ENCODE assay signal across 8 cellular contexts in genomic region chr1:145465405-145466144, GRCh38. TPM values are rescaled to one million over a fixed set of nuclear protein-coding genes. Genes with fewer than 3 reads are reported as not detected.
A peak's percentile ranks its signal among the peaks of the same experiment; 100 is the strongest.
DNase-seq lines count a peak whose midpoint lies in the region; ATAC-seq and TF ChIP-seq lines count a peak whose summit lies in the region.
"Not testable (repeated sequence)": the region's sequence is repeated elsewhere in the genome, so short reads cannot be mapped to it uniquely, and the experiment has no call there.

No MANE protein-coding gene starts in this region.

- WGBS in lung, 2 donors, result 1% methylated on average over 18 of the region's 35 CpGs

- peak overlapping the region; percentile 33 for H3K27ac ChIP-seq in CD4-positive, CD25-positive, alpha-beta regulatory T cell (ENCODE audit: insufficient read depth, low read length, poor library complexity, severe bottlenecking)
- H3K27ac ChIP-seq in lung (ENCODE audit: low read depth in 1 of 2, low read length in 1 of 2), result not testable (repeated sequence)

- peak; percentile 77 to 85 for ATAC-seq in CD4-positive, CD25-positive, alpha-beta regulatory T cell (ENCODE audit: low read depth in 2 of 2)
- ATAC-seq in GM19397 (IDR thresholded peaks at IDR 0.05; ENCODE audit: unreplicated experiment) (peak; percentile 72), HG03460 (IDR thresholded peaks at IDR 0.05; ENCODE audit: unreplicated experiment) (peak; percentile 87), lung (ENCODE audit: insufficient read depth, low FRiP score) (peak; percentile 83)

- peaks cover 13% of the 10 kb centered on the region for H3K27me3 Mint-ChIP-seq in CD4-positive, CD25-positive, alpha-beta regulatory T cell

- not testable (repeated sequence) for H3K4me1 ChIP-seq in CD4-positive, CD25-positive, alpha-beta regulatory T cell (ENCODE audit: control insufficient read depth, insufficient read depth, low read length, poor library complexity, severe bottlenecking); lung (ENCODE audit: control insufficient read depth in 2 of 2, insufficient read depth in 2 of 2, low read length in 2 of 2)

- peak overlapping the region; percentile 88 to 95 (median 92) for H3K4me3 Mint-ChIP-seq in CD4-positive, CD25-positive, alpha-beta regulatory T cell

- TF ChIP-seq CTCF in lung (IDR thresholded peaks at IDR 0.05; ENCODE audit: control extremely low read depth, extremely low read depth), result not testable (repeated sequence)

- H3K4me3 ChIP-seq in CD4-positive, CD25-positive, alpha-beta regulatory T cell (ENCODE audit: low read depth, low read length), result peak overlapping the region; percentile 82
- peak overlapping the region; percentile 16 for H3K4me3 ChIP-seq in lung

- not testable (repeated sequence) for H3K9me3 Mint-ChIP-seq in CD4-positive, CD25-positive, alpha-beta regulatory T cell

- H3K27me3 ChIP-seq in CD4-positive, CD25-positive, alpha-beta regulatory T cell (ENCODE audit: control insufficient read depth, insufficient read depth, low read length); lung (ENCODE audit: control insufficient read depth, insufficient read depth): not testable (repeated sequence)

- H3K36me3 ChIP-seq in CD4-positive, CD25-positive, alpha-beta regulatory T cell (ENCODE audit: control insufficient read depth, insufficient read depth, low read length); lung (ENCODE audit: control insufficient read depth in 2 of 2, insufficient read depth in 2 of 2, low read length in 2 of 2): not testable (repeated sequence)

- DNase-seq in CD4-positive, CD25-positive, alpha-beta regulatory T cell, result peak; percentile 54 to 88 (median 72)
- DNase-seq in NCI-H748 (lab: John Stamatoyannopoulos, UW; ENCODE audit: unreplicated experiment) (peak; percentile 97), dermis microvascular lymphatic vessel endothelial cell (ENCODE audit: low read depth in 2 of 2) (peak; percentile 24 to 67), lung (ENCODE audit: low spot score) (peak; percentile 82)
- peak; percentile 84 to 89 for DNase-seq in activated CD4-positive, alpha-beta T cell treated with anti-CD3 and anti-CD28 coated beads, Interleukin-2, amount 50 U/mL, for 48 hours
- peak; percentile 77 to 80 for DNase-seq in stimulated activated CD4-positive, alpha-beta T cell treated with anti-CD3 and anti-CD28 coated beads, Interleukin-4, amount 100 ng/mL, for 48 hours (ENCODE audit: low read depth in 2 of 2)

- H3K27ac Mint-ChIP-seq in CD4-positive, CD25-positive, alpha-beta regulatory T cell, result peak overlapping the region; percentile 93 to 98 (median 95)

- H3K9me3 ChIP-seq in CD4-positive, CD25-positive, alpha-beta regulatory T cell (ENCODE audit: control insufficient read depth in 2 of 2, low read length in 2 of 2); lung (ENCODE audit: control insufficient read depth in 2 of 2, insufficient read depth in 1 of 2, low read length in 1 of 2): not testable (repeated sequence)

- H3K36me3 Mint-ChIP-seq in CD4-positive, CD25-positive, alpha-beta regulatory T cell, result not testable (repeated sequence)

- not testable (repeated sequence) for H3K4me1 Mint-ChIP-seq in CD4-positive, CD25-positive, alpha-beta regulatory T cell

RNA-seq across cellular contexts. Expression of gene NBPF20, which starts 40.2 kb away (rescaled TPM):
- 9.0 TPM for total RNA-seq in CD4-positive, CD25-positive, alpha-beta regulatory T cell
- under 1 TPM; 0.10 to 0.45 (median 0.35) TPM for polyA plus RNA-seq in CD4-positive, CD25-positive, alpha-beta regulatory T cell
- total RNA-seq in dermis microvascular lymphatic vessel endothelial cell (1.8 and 2.0 TPM in 2 replicates), lung (1 to 10 TPM; 2.1 to 4.6 TPM)
- under 1 TPM; 0.63 to 0.96 TPM for polyA plus RNA-seq in lung

Comparison
In these comparisons a context has a peak if more than half of its experiments do, and no peak if none do; other contexts are left out.
1. DNase-seq: peak in every context shown above with its lines; median percentile 97 in NCI-H748; 86 in activated CD4-positive, alpha-beta T cell treated with anti-CD3 and anti-CD28 coated beads, Interleukin-2, amount 50 U/mL, for 48 hours; 82 in lung; 78 in stimulated activated CD4-positive, alpha-beta T cell treated with anti-CD3 and anti-CD28 coated beads, Interleukin-4, amount 100 ng/mL, for 48 hours; 72 in CD4-positive, CD25-positive, alpha-beta regulatory T cell; 46 in dermis microvascular lymphatic vessel endothelial cell.